Comparison of ENCODE assay signal across 1 cellular context in the genomic region with DNA sequence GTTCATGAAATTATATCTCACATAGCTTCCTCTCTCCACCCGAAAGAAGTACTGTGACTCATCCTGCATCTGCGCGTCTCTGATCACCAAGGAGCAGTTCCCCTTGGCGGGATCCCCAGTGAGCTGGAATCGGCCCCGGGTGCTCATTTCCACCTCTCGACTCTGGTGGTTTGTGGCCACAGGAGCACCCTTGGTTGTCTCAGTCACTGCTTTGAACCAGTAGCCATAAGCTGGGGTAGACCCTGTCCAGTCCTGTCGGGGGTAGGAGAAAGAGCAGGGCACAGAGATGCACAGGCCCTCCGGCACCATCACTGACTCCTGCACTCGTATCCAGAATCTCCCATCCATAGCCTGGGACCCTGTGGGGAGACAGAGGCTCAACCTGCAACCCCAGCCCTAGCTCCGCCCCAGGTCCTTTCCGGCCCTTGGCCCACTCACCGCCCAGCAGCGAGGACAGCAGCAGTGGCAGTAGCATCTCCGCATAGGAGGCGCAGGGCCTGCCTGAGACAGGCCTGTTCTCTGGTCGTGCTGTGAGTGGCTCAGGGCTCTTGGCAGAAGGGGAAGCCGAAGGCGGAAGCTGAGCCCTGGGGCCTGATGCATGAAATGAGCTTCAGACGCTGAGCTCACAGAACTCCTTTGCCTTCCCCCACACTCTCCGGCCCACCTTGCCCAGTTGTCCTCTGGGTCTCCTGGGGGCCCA.
TF ChIP-seq lines count a peak whose summit lies in the region.

SIGLEC10 (minus strand) TSS at position 536 of the 700 bp plus-strand sequence; CDS start at position 475, 61 bp downstream.

TF ChIP-seq in WTC11, 78 proteins besides CTCF, POLR2A, EP300 and RAD21 (continued from another document):
- TF ChIP-seq E2F1 (CRISPR knock-in tag; IDR thresholded peaks at IDR 0.05), result no peak
- no peak for TF ChIP-seq ZNF423 (CRISPR knock-in tag; IDR thresholded peaks at IDR 0.05)
- no peak for TF ChIP-seq NFYB (CRISPR knock-in tag; conservative IDR thresholded peaks at IDR 0.05; ENCODE audit: low read depth)
- no peak for TF ChIP-seq ELF4 (CRISPR knock-in tag; IDR thresholded peaks at IDR 0.05; ENCODE audit: low read depth)
- TF ChIP-seq, protein P1, sequence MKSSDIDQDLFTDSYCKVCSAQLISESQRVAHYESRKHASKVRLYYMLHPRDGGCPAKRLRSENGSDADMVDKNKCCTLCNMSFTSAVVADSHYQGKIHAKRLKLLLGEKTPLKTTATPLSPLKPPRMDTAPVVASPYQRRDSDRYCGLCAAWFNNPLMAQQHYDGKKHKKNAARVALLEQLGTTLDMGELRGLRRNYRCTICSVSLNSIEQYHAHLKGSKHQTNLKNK (CRISPR knock-in tag; IDR thresholded peaks at IDR 0.05), result no peak
- TF ChIP-seq TEAD1 (CRISPR knock-in tag; IDR thresholded peaks at IDR 0.05), result no peak
